In the genomic region with DNA sequence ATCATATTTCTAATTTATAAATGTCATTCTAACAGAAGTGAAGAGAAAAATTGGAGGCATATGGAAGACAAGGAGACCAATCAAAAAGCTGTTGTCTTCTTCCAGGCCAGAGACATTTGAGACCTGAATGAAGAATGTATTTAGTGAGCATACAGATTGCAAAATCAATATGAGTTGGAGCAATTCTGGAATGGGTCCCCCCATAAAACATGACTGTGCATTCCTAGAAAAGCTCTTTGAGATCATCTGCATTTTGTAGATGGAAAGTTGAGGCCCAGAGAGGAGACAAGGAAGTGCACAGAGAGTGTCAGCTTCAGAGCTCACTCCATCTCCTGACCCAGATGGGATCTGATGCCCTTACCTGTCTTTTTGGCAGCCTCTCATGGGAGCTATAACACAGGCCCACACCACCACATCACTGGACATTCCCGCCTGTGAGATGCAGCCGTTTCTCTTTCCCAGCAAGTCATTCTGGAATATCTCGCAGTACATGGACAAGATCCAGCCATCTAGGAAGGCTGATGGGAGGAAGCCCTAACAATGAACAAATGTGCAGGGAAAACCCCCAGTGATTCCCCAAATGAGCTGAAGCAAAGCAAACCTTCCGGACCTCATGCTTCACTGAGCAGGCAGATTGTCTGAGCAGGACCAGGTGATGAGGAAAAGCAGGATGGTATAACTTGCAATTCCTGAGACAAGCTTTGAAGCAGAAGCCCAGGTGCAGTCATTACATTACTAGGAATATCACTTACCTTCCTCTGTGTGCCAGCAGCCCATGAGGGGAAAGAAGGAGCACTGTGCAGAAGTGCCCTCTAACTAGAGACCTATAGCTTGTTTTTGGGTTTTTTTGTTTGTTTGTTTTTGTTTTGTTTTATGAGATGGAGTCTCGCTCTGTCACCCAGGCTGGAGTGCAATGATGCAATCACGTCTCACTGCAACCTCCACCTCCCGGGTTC, we compare ENCODE assay signal across 1 cellular context.
TF ChIP-seq lines count a peak whose summit lies in the region.

No MANE protein-coding gene starts in this region.

TF ChIP-seq in GM12878, 131 proteins besides CTCF, POLR2A, EP300 and RAD21 (continued from another document):
- TF ChIP-seq, protein P1, sequence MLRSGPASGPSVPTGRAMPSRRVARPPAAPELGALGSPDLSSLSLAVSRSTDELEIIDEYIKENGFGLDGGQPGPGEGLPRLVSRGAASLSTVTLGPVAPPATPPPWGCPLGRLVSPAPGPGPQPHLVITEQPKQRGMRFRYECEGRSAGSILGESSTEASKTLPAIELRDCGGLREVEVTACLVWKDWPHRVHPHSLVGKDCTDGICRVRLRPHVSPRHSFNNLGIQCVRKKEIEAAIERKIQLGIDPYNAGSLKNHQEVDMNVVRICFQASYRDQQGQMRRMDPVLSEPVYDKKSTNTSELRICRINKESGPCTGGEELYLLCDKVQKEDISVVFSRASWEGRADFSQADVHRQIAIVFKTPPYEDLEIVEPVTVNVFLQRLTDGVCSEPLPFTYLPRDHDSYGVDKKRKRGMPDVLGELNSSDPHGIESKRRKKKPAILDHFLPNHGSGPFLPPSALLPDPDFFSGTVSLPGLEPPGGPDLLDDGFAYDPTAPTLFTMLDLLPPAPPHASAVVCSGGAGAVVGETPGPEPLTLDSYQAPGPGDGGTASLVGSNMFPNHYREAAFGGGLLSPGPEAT (IDR thresholded peaks at IDR 0.05; ENCODE audit: low read depth), result peak; percentile 97
- TF ChIP-seq FOXM1 (IDR thresholded peaks at IDR 0.05; ENCODE audit: low read depth, low read length) (peak; percentile 64; the same call in 1 of the 2 replicates), NFIC (IDR thresholded peaks at IDR 0.05; ENCODE audit: low read depth, low read length) (peak; percentile 24; the same call in 1 of the 2 replicates), JUNB (IDR thresholded peaks at IDR 0.05) (peak; percentile 34; the same call in 1 of the 2 replicates), YY1 (IDR thresholded peaks at IDR 0.05; ENCODE audit: low read depth, low read length) (no peak), SPI1 (IDR thresholded peaks at IDR 0.05; ENCODE audit: borderline replicate concordance, insufficient read depth, low read depth, low read length) (peak; percentile 14; the same call in 1 of the 2 replicates), IKZF1 (conservative IDR thresholded peaks at IDR 0.05) (peak; percentile 93), DPF2 (IDR thresholded peaks at IDR 0.05) (peak; percentile 73; the same call in 1 of the 2 replicates), MTA3 (IDR thresholded peaks at IDR 0.05; ENCODE audit: borderline replicate concordance, low read length) (0 out of 2 replicates have a peak, but pooled peaks have one; percentile 38), IRF4 (IDR thresholded peaks at IDR 0.05; ENCODE audit: low read depth, low read length) (peak; percentile 67), PAX8 (IDR thresholded peaks at IDR 0.05) (peak; percentile 73; the same call in 1 of the 2 replicates), PAX5 (IDR thresholded peaks at IDR 0.05; ENCODE audit: borderline replicate concordance, low read depth, low read length) (peak; percentile 93), GATAD2B (conservative IDR thresholded peaks at IDR 0.05; ENCODE audit: low read depth) (peak; percentile 50; the same call in 1 of the 2 replicates)
- TF ChIP-seq, protein P2, sequence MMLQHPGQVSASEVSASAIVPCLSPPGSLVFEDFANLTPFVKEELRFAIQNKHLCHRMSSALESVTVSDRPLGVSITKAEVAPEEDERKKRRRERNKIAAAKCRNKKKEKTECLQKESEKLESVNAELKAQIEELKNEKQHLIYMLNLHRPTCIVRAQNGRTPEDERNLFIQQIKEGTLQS (IDR thresholded peaks at IDR 0.05; ENCODE audit: borderline replicate concordance, extremely low read depth, low read depth, low read length), result no peak
- TF ChIP-seq, protein P3, sequence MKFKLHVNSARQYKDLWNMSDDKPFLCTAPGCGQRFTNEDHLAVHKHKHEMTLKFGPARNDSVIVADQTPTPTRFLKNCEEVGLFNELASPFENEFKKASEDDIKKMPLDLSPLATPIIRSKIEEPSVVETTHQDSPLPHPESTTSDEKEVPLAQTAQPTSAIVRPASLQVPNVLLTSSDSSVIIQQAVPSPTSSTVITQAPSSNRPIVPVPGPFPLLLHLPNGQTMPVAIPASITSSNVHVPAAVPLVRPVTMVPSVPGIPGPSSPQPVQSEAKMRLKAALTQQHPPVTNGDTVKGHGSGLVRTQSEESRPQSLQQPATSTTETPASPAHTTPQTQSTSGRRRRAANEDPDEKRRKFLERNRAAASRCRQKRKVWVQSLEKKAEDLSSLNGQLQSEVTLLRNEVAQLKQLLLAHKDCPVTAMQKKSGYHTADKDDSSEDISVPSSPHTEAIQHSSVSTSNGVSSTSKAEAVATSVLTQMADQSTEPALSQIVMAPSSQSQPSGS (IDR thresholded peaks at IDR 0.05; ENCODE audit: low read length), result peak; percentile 18; the same call in 1 of the 2 replicates
- TF ChIP-seq, protein P4, sequence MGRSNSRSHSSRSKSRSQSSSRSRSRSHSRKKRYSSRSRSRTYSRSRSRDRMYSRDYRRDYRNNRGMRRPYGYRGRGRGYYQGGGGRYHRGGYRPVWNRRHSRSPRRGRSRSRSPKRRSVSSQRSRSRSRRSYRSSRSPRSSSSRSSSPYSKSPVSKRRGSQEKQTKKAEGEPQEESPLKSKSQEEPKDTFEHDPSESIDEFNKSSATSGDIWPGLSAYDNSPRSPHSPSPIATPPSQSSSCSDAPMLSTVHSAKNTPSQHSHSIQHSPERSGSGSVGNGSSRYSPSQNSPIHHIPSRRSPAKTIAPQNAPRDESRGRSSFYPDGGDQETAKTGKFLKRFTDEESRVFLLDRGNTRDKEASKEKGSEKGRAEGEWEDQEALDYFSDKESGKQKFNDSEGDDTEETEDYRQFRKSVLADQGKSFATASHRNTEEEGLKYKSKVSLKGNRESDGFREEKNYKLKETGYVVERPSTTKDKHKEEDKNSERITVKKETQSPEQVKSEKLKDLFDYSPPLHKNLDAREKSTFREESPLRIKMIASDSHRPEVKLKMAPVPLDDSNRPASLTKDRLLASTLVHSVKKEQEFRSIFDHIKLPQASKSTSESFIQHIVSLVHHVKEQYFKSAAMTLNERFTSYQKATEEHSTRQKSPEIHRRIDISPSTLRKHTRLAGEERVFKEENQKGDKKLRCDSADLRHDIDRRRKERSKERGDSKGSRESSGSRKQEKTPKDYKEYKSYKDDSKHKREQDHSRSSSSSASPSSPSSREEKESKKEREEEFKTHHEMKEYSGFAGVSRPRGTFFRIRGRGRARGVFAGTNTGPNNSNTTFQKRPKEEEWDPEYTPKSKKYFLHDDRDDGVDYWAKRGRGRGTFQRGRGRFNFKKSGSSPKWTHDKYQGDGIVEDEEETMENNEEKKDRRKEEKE (IDR thresholded peaks at IDR 0.05), result no peak
TF ChIP-seq in GM12878: peak in this region for 25.
